In the genomic region with DNA sequence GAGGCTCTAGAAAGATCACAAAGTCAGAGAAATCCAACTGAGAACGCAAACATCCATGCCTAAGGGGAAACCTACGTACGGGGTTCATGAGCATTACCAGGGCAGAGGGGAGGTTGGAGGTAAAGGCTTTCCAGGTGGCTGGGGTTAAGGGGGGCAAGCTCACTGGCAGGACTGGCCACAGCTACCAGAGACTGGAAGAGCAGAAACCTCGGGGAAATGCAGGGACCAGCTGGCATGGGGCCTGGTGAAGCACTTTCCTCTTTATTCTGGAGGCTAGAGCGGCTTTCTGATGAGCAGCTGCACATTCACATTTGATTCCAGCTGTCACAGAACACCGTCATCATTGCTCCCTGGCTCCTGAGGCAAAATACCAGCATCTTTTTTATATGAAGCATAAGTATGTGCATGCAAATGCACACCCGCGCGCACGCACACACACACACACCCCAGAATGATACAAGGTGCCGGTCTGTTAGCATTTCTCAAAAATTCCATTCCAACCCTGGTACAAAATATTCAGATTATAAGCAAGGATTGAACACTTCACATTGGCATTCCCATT, we compare ENCODE assay signal across 20 cellular contexts. TPM values are rescaled to one million over a fixed set of nuclear protein-coding genes. Genes with fewer than 3 reads are reported as not detected.
"Had no signal": no experiment of that assay in that cellular context is flagged by ENCODE, and none has a peak within 500 bp of the region (broad histone marks: within the 10 kb centered on the region; RNA-seq: fewer than 3 reads in every experiment).

No MANE protein-coding gene starts in this region.

- H3K9me3 Mint-ChIP-seq: activated CD4-positive, alpha-beta T cell treated with anti-CD3 and anti-CD28 coated beads, Interleukin-2, amount 10 ng/mL, durations not matched to agents 24 days and 14 days; activated T-helper 17 cell treated with anti-CD3 and anti-CD28 coated beads, Interleukin-2, amount 50 U/mL, for 72 hours; naive thymus-derived CD8-positive, alpha-beta T cell; WTC11 had no signal

- H2AFZ ChIP-seq: hepatocyte had no signal

- H3K4me3 ChIP-seq: adrenal gland, gastroesophageal sphincter, hepatocyte, lung had no signal

- H3K4me2 ChIP-seq: hepatocyte had no signal

- H3K27me3 Mint-ChIP-seq: activated CD4-positive, alpha-beta T cell treated with anti-CD3 and anti-CD28 coated beads, Interleukin-2, amount 10 ng/mL, durations not matched to agents 24 days and 14 days; activated naive CD4-positive, alpha-beta T cell treated with anti-CD3 and anti-CD28 coated beads, Interleukin-2, amount 10 ng/mL, durations not matched to agents 7 days and 5 days; activated T-helper 17 cell treated with anti-CD3 and anti-CD28 coated beads, Interleukin-2, amount 50 U/mL, for 72 hours; naive thymus-derived CD8-positive, alpha-beta T cell; T-helper 17 cell had no signal

- H3K36me3 ChIP-seq: adrenal gland, gastroesophageal sphincter had no signal

- H3K9me3 ChIP-seq: adrenal gland, gastroesophageal sphincter had no signal

- H3K27me3 ChIP-seq: adrenal gland, gastroesophageal sphincter, hepatocyte had no signal

- H3K36me3 Mint-ChIP-seq: activated naive CD4-positive, alpha-beta T cell treated with anti-CD3 and anti-CD28 coated beads, Interleukin-2, amount 10 ng/mL, durations not matched to agents 7 days and 5 days; naive thymus-derived CD8-positive, alpha-beta T cell; WTC11 had no signal

- ATAC-seq: activated T-helper 17 cell treated with anti-CD3 and anti-CD28 coated beads, Interleukin-2, amount 50 U/mL, for 72 hours; gastroesophageal sphincter; naive thymus-derived CD8-positive, alpha-beta T cell; stimulated activated naive CD8-positive, alpha-beta T cell treated with anti-CD3 and anti-CD28 coated beads, Interleukin-15, Interleukin-2, amounts not matched to agents 100 U/mL and 50 U/mL, for 24 hours; T-helper 17 cell; WTC11 had no signal

- H3K4me1 Mint-ChIP-seq: activated CD4-positive, alpha-beta T cell treated with anti-CD3 and anti-CD28 coated beads, Interleukin-2, amount 10 ng/mL, durations not matched to agents 24 days and 14 days; activated naive CD4-positive, alpha-beta T cell treated with anti-CD3 and anti-CD28 coated beads, Interleukin-2, amount 10 ng/mL, durations not matched to agents 7 days and 5 days; activated T-helper 17 cell treated with anti-CD3 and anti-CD28 coated beads, Interleukin-2, amount 50 U/mL, for 72 hours; naive thymus-derived CD8-positive, alpha-beta T cell; T-helper 17 cell had no signal

- H3K27ac ChIP-seq: adrenal gland, gastroesophageal sphincter, hepatocyte had no signal

- H3K4me3 Mint-ChIP-seq: activated CD4-positive, alpha-beta T cell treated with anti-CD3 and anti-CD28 coated beads, Interleukin-2, amount 10 ng/mL, durations not matched to agents 24 days and 14 days; activated naive CD4-positive, alpha-beta T cell treated with anti-CD3 and anti-CD28 coated beads, Interleukin-2, amount 10 ng/mL, durations not matched to agents 7 days and 5 days; activated T-helper 17 cell treated with anti-CD3 and anti-CD28 coated beads, Interleukin-2, amount 50 U/mL, for 72 hours; naive thymus-derived CD8-positive, alpha-beta T cell; T-helper 17 cell; WTC11 had no signal

- DNase-seq: activated CD4-positive, alpha-beta T cell treated with anti-CD3 and anti-CD28 coated beads, Interleukin-2, amount 10 ng/mL, durations not matched to agents 24 days and 14 days; activated CD8-positive, alpha-beta memory T cell treated with anti-CD3 and anti-CD28 coated beads for 24 hours; activated naive CD4-positive, alpha-beta T cell treated with anti-CD3 and anti-CD28 coated beads, Interleukin-2, amount 10 ng/mL, durations not matched to agents 7 days and 5 days; adrenal gland; central memory CD4-positive, alpha-beta T cell; cortex of kidney; effector memory CD4-positive, alpha-beta T cell; kidney glomerular epithelial cell; naive thymus-derived CD8-positive, alpha-beta T cell; stimulated activated CD4-positive, alpha-beta T cell treated with anti-CD3 and anti-CD28 coated beads, Interleukin-2, amount 100 ng/mL, for 48 hours; stimulated activated naive CD8-positive, alpha-beta T cell treated with anti-CD3 and anti-CD28 coated beads, Interleukin-15, Interleukin-2, amounts not matched to agents 100 U/mL and 50 U/mL, for 24 hours; T-helper 17 cell had no signal

- H3K27ac Mint-ChIP-seq: activated CD4-positive, alpha-beta T cell treated with anti-CD3 and anti-CD28 coated beads, Interleukin-2, amount 10 ng/mL, durations not matched to agents 24 days and 14 days; activated naive CD4-positive, alpha-beta T cell treated with anti-CD3 and anti-CD28 coated beads, Interleukin-2, amount 10 ng/mL, durations not matched to agents 7 days and 5 days; activated T-helper 17 cell treated with anti-CD3 and anti-CD28 coated beads, Interleukin-2, amount 50 U/mL, for 72 hours; naive thymus-derived CD8-positive, alpha-beta T cell; T-helper 17 cell; WTC11 had no signal

RNA-seq across cellular contexts. Expression of a gene that starts 28.7 kb away (rescaled TPM):
- total RNA-seq: activated CD4-positive, alpha-beta T cell treated with anti-CD3 and anti-CD28 coated beads, Interleukin-2, amount 10 ng/mL, durations not matched to agents 24 days and 14 days; activated T-helper 17 cell treated with anti-CD3 and anti-CD28 coated beads, Interleukin-2, amount 50 U/mL, for 72 hours; adrenal gland; gastroesophageal sphincter; hepatocyte; lung; naive thymus-derived CD8-positive, alpha-beta T cell; osteoblast; pulmonary artery endothelial cell; T-helper 17 cell; temporal lobe; WTC11 had no signal
- polyA plus RNA-seq: adrenal gland; hepatocyte; lung; naive thymus-derived CD8-positive, alpha-beta T cell had no signal
